2 cellular contexts compared by ENCODE assay signal in genomic region chr6:42342011-42342553, GRCh38.
TF ChIP-seq lines count a peak whose summit lies in the region.

No MANE protein-coding gene starts in this region.

TF ChIP-seq in HEK293, 187 proteins besides CTCF, POLR2A, EP300 and RAD21 (continued from another document):
- no peak for TF ChIP-seq ZBTB26 (tag by site-specific recombination; optimal IDR thresholded peaks at IDR 0.05)
- TF ChIP-seq ZNF660 (tag by site-specific recombination; IDR thresholded peaks at IDR 0.05): no peak
- TF ChIP-seq ZNF521 (tag by site-specific recombination; IDR thresholded peaks at IDR 0.05): no peak
- 0 out of 2 replicates have a peak, but pooled peaks have one; percentile 29 for TF ChIP-seq BCL11B (tag by site-specific recombination; IDR thresholded peaks at IDR 0.05; ENCODE audit: low read depth)
- TF ChIP-seq ZNF449 (tag by site-specific recombination; IDR thresholded peaks at IDR 0.05): peak; percentile 95

TF ChIP-seq in GM12878, 131 proteins besides CTCF, POLR2A, EP300 and RAD21 (continued from another document):
- TF ChIP-seq HSF1 (IDR thresholded peaks at IDR 0.05; ENCODE audit: low read depth, low read length) (no peak), SMAD1 (IDR thresholded peaks at IDR 0.05; ENCODE audit: low read depth, partially characterized antibody) (no peak), NR2C1 (IDR thresholded peaks at IDR 0.05) (0 out of 2 replicates have a peak, but pooled peaks have one; percentile 34), SUPT20H (IDR thresholded peaks at IDR 0.05; ENCODE audit: borderline replicate concordance, control insufficient read depth, low read depth, low read length) (no peak)
